29 cellular contexts compared by ENCODE assay signal in genomic region chr2:118153433-118153832, GRCh38.
"Had no signal": no experiment of that assay in that cellular context is flagged by ENCODE, and none has a peak within 500 bp of the region (broad histone marks: within the 10 kb centered on the region; RNA-seq: fewer than 3 reads in every experiment).

No MANE protein-coding gene starts in this region.

- H3K4me3 Mint-ChIP-seq: naive thymus-derived CD4-positive, alpha-beta T cell; natural killer cell; nephron; neural progenitor cell; stimulated activated memory B cell treated with anti-CD40 and anti-IgM and Interleukin-4, amounts not matched to agents 10 μg/mL and 1 μg/mL and 100 μg/mL, for 72 hours; stimulated activated naive CD8-positive, alpha-beta T cell treated with anti-CD3 and anti-CD28 coated beads, Interleukin-15, amount 100 ng/mL, for 72 hours had no signal

- H3K36me3 Mint-ChIP-seq: neural progenitor cell had no signal

- H3K36me3 ChIP-seq: neural progenitor cell, ovary, spleen, thoracic aorta, thyroid gland, tibial nerve, upper lobe of left lung, uterus had no signal

- H3K4me1 ChIP-seq: neural progenitor cell, parathyroid adenoma, psoas muscle, spleen, thyroid gland, upper lobe of left lung, uterus had no signal

- H3K27ac ChIP-seq: neural progenitor cell, ovary, parathyroid adenoma, psoas muscle, skin epidermis, spleen, thoracic aorta, thyroid gland, tibial nerve, upper lobe of left lung, uterus had no signal

- H3K27ac Mint-ChIP-seq: naive thymus-derived CD4-positive, alpha-beta T cell; natural killer cell; nephron; neural progenitor cell; progenitor cell of endocrine pancreas; stimulated activated memory B cell treated with anti-CD40 and anti-IgM and Interleukin-4, amounts not matched to agents 10 μg/mL and 1 μg/mL and 100 μg/mL, for 72 hours; stimulated activated naive CD8-positive, alpha-beta T cell treated with anti-CD3 and anti-CD28 coated beads, Interleukin-15, amount 100 ng/mL, for 72 hours had no signal

- H3K4me1 Mint-ChIP-seq: natural killer cell; neural progenitor cell; stimulated activated memory B cell treated with anti-CD40 and anti-IgM and Interleukin-4, amounts not matched to agents 10 μg/mL and 1 μg/mL and 100 μg/mL, for 72 hours; stimulated activated naive CD8-positive, alpha-beta T cell treated with anti-CD3 and anti-CD28 coated beads, Interleukin-15, amount 100 ng/mL, for 72 hours had no signal

- H3K27me3 ChIP-seq: neural progenitor cell, ovary, spleen, thyroid gland, tibial nerve, upper lobe of left lung, uterus had no signal

- DNase-seq: naive thymus-derived CD4-positive, alpha-beta T cell; natural killer cell; occipital lobe; ovary; posterior cingulate gyrus; psoas muscle; right cardiac atrium; spleen; stimulated activated CD4-positive, alpha-beta T cell treated with anti-CD3 and anti-CD28 coated beads, Interleukin-12 subunit alpha, Interleukin-12 subunit beta, amount 100 ng/mL, for 4 hours; stimulated activated CD4-positive, alpha-beta T cell treated with anti-CD3 and anti-CD28 coated beads, Interleukin-1b, Interleukin-23, amount 100 ng/mL, for 48 hours; stimulated activated CD4-positive, alpha-beta T cell treated with anti-CD3 and anti-CD28 coated beads, Interleukin-4, amount 100 ng/mL, for 1 hour; stimulated activated CD4-positive, alpha-beta T cell treated with anti-CD3 and anti-CD28 coated beads, Interleukin-4, amount 100 ng/mL, for 4 hours; stimulated activated CD8-positive, alpha-beta memory T cell treated with anti-CD3 and anti-CD28 coated beads, Interleukin-4, amount 100 ng/mL, for 48 hours; stimulated activated naive CD4-positive, alpha-beta T cell; stimulated activated naive CD8-positive, alpha-beta T cell treated with anti-CD3 and anti-CD28 coated beads, Interleukin-15, amount 100 ng/mL, for 72 hours; stimulated activated naive CD8-positive, alpha-beta T cell treated with anti-CD3 and anti-CD28 coated beads, Interleukin-15, Interleukin-2, amounts not matched to agents 100 U/mL and 50 U/mL, for 24 hours; thyroid gland; trophoblast cell; upper lobe of left lung; uterus had no signal

- H3K9me3 ChIP-seq: ovary, psoas muscle, thoracic aorta, thyroid gland, upper lobe of left lung, uterus had no signal

- H3K27me3 Mint-ChIP-seq: progenitor cell of endocrine pancreas had no signal

- H3K4me3 ChIP-seq: neural progenitor cell, ovary, psoas muscle, skin epidermis, smooth muscle cell, spleen, thoracic aorta, thyroid gland, tibial nerve, upper lobe of left lung, uterus had no signal
